ENCODE assay signal across 20 cellular contexts in the genomic region with DNA sequence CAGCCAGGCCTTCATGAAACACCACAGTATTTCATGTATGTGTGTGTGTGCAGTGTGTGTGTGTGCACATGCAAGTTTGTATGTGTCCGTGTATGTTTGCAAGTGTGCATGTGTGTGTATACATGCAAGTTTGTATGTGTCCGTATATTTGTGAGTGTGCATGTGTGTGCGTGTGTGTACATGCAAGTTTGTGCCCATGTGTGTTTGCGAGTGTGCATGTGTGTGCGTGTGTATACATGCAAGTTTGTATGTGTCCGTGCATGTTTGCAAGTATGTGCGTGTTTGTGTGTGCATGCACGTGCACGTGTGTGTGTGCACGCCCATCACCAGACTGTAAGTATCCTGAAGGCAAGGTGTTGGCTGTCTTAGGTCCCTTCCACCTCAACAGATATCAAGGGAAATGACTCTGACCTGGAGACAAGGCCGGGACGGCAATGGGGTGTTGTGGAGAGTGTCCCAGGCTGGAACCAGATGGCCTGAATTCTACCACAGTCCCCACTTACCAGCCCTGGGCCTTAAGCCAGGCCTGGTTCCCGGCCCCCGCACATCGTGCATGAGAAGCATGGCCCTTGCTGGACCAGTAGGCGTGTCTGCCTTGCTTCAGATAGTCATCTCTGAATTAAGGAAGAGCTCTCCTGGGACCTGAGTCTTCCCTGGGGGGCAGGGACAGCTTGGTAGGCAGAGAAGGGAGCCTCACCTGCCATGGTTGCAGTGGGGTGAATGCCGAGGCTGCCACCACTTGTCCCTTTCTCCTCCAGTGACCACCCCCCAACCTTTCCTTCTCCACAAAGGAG.
DNase-seq lines count a peak whose midpoint lies in the region; ATAC-seq, FAIRE-seq and TF ChIP-seq lines count a peak whose summit lies in the region.
"Had no signal": no experiment of that assay in that cellular context is flagged by ENCODE, and none has a peak within 500 bp of the region (broad histone marks: within the 10 kb centered on the region; RNA-seq: fewer than 3 reads in every experiment).

No MANE protein-coding gene starts in this region.

- H3K4me3 ChIP-seq in HepG2 (replicated peaks in 1 of 3; ENCODE audit: insufficient read depth in 1 of 3, low read depth in 2 of 3, low read length in 3 of 3), result no peak overlapping the region
- H3K4me3 ChIP-seq in right lobe of liver, result no peak overlapping the region
- no peak overlapping the region for H3K4me3 ChIP-seq in thyroid gland (replicated peaks in 1 of 3)
- H3K4me3 ChIP-seq: A549, MG63, SJSA1 had no signal

- BruUV-seq in HepG2 (replicated peaks; lab: Mats Ljungman, UMichigan), result no TSS peak

- H3K4me1 Mint-ChIP-seq in IgD-negative memory B cell, result peaks cover 7 to 16% (median 13%) of the 10 kb centered on the region in 3 donors
- H3K4me1 Mint-ChIP-seq in glutamatergic neuron (ENCODE audit: low read depth, unreplicated experiment), result peaks cover 51% of the 10 kb centered on the region

- H3K4me2 ChIP-seq in HepG2 (ENCODE audit: low read depth, low read length), result no peak overlapping the region
- H3K4me2 ChIP-seq: A549 had no signal

- peak overlapping the region in 2 of 3 donors; percentile 63 to 81 for H3K27ac Mint-ChIP-seq in IgD-negative memory B cell
- H3K27ac Mint-ChIP-seq in glutamatergic neuron (ENCODE audit: unreplicated experiment), result peak overlapping the region; percentile 67

- H3K27me3 ChIP-seq in HepG2 (ENCODE audit: control insufficient read depth in 1 of 2, insufficient read depth in 2 of 2, low read length in 2 of 2) (no peaks in the 10 kb centered on the region), right lobe of liver (no peaks in the 10 kb centered on the region), thyroid gland (no peaks in the 10 kb centered on the region)
- H3K27me3 ChIP-seq: MG63, SJSA1 had no signal

- no peaks in the 10 kb centered on the region; the same call in 1 of the 2 replicates for H3K9me3 ChIP-seq in HepG2 (ENCODE audit: low read length)
- H3K9me3 ChIP-seq in right lobe of liver, result no peaks in the 10 kb centered on the region
- H3K9me3 ChIP-seq in thyroid gland, result no peaks in the 10 kb centered on the region

- 0 out of 2 replicates have a peak, but pooled peaks cover 2% of the 10 kb centered on the region for H3K4me1 ChIP-seq in HepG2 (ENCODE audit: insufficient read depth, low read length)
- peaks cover 0 to 15% (median 0%) of the 10 kb centered on the region in 4 donors for H3K4me1 ChIP-seq in right lobe of liver
- peaks cover 39 to 42% of the 10 kb centered on the region in 2 donors for H3K4me1 ChIP-seq in thyroid gland
- H3K4me1 ChIP-seq: A549, SJSA1 had no signal

- WGBS in HepG2 (ENCODE audit: low lambda C conversion rate), result 98% methylated on average over 8 of the region's 17 CpGs
- WGBS in right lobe of liver (ENCODE audit: insufficient coverage, low coverage, low lambda C conversion rate, missing lambda C conversion rate), result 100% methylated on average over 5 of the region's 17 CpGs
- 88 to 95% methylated on average over 15 to 17 of the region's 17 CpGs for WGBS in thyroid gland, 2 donors

- H3K4me3 Mint-ChIP-seq in IgD-negative memory B cell (no peak overlapping the region), glutamatergic neuron (ENCODE audit: unreplicated experiment) (no peak overlapping the region)
- H3K4me3 Mint-ChIP-seq: CD8-positive, alpha-beta memory T cell had no signal

- FAIRE-seq in HepG2 (lab: Jason Lieb, UNC), result no peak
- FAIRE-seq: A549, H54 had no signal

- H3K36me3 ChIP-seq in HepG2 (replicated peaks in 1 of 2; ENCODE audit: control insufficient read depth in 1 of 2, insufficient read depth in 2 of 2, low read length in 2 of 2) (no peaks in the 10 kb centered on the region), right lobe of liver (no peaks in the 10 kb centered on the region), thyroid gland (no peaks in the 10 kb centered on the region)

- intact Hi-C loops in HepG2 (cut with micrococcal nuclease; ENCODE audit: unreplicated experiment) (no loop called here), right lobe of liver (cut with DNase I) (no loop called here), thyroid gland (cut with DNase I) (no loop called here)

- CTCF ChIA-PET in HepG2 (lab: Yijun Ruan, JAX; ENCODE audit: low intra/inter-chr PET ratio, low total read pairs), result no interaction called here

- no peak for ATAC-seq in HepG2
- ATAC-seq in right lobe of liver, result no peak
- no peak for ATAC-seq in HG03460 (IDR thresholded peaks at IDR 0.05; ENCODE audit: unreplicated experiment)
- ATAC-seq: A549 had no signal

- TF ChIP-seq CTCF in HepG2 (CRISPR knock-in tag; IDR thresholded peaks at IDR 0.05) (no peak), right lobe of liver (IDR thresholded peaks at IDR 0.05) (no peak), glutamatergic neuron (IDR thresholded peaks at IDR 0.05; ENCODE audit: partially characterized antibody, unreplicated experiment) (no peak), thyroid gland (IDR thresholded peaks at IDR 0.05) (no peak)

- no peak overlapping the region for H2AFZ ChIP-seq in HepG2 (ENCODE audit: low read length)

- peaks cover 18% of the 10 kb centered on the region for H3K36me3 Mint-ChIP-seq in IgD-negative memory B cell
- peaks cover 15% of the 10 kb centered on the region for H3K36me3 Mint-ChIP-seq in glutamatergic neuron (ENCODE audit: unreplicated experiment)

- H3K27ac ChIP-seq in HepG2 (ENCODE audit: extremely low read length, insufficient read depth, low read length) (no peak overlapping the region), right lobe of liver (no peak overlapping the region), thyroid gland (peak overlapping the region in 1 of 3 donors; percentile 94)
- H3K27ac ChIP-seq: A549, SJSA1 had no signal

- in situ Hi-C loops in HepG2 (cut with HindIII; ENCODE audit: extremely low pct_ligation_motif_present, low pct_unique_long_range_greater_than_20kb), result no loop called here

- TF ChIP-seq POLR2A in HepG2 (IDR thresholded peaks at IDR 0.05; ENCODE audit: insufficient read depth in 1 of 2, low read depth in 2 of 2, low read length in 2 of 2) (no peak), right lobe of liver (IDR thresholded peaks at IDR 0.05) (no peak), thyroid gland (IDR thresholded peaks at IDR 0.05) (no peak)

- no peak overlapping the region for H3K9ac ChIP-seq in HepG2 (ENCODE audit: insufficient read depth, low read depth, low read length)

- TF ChIP-seq RAD21 in HepG2 (CRISPR knock-in tag; IDR thresholded peaks at IDR 0.05), result no peak

- TF ChIP-seq EP300 in HepG2 (IDR thresholded peaks at IDR 0.05; ENCODE audit: low read depth in 2 of 2, low read length in 2 of 2) (no peak), HepG2 (CRISPR knock-in tag; IDR thresholded peaks at IDR 0.05; ENCODE audit: borderline replicate concordance) (no peak)

- POLR2A ChIA-PET in HepG2 (lab: Yijun Ruan, JAX), result no interaction called here

- no peak for DNase-seq in HepG2 (ENCODE audit: low spot score)
- DNase-seq in right lobe of liver, result no peak
- DNase-seq in glutamatergic neuron, result no peak
- DNase-seq in thyroid gland, result peak; percentile 23 to 31
- DNase-seq in activated CD4-positive, alpha-beta T cell treated with anti-CD3 and anti-CD28 coated beads for 4 hours, result no peak
- DNase-seq in NCI-H187 treated with DMSO at 0.1 percent for 48 hours (lab: John Stamatoyannopoulos, UW), result no peak
- DNase-seq: C1 segment of cervical spinal cord, Kasumi-1, MG63, NCI-H1048, NCI-H1436, NCI-H2029, NCI-H345, NCI-H526 had no signal

- H3K27me3 Mint-ChIP-seq in IgD-negative memory B cell (no peaks in the 10 kb centered on the region), glutamatergic neuron (ENCODE audit: unreplicated experiment) (peaks cover 17% of the 10 kb centered on the region)
- H3K27me3 Mint-ChIP-seq: CD8-positive, alpha-beta memory T cell had no signal

- H3K9me3 Mint-ChIP-seq in IgD-negative memory B cell (peaks cover 0 to 11% (median 1%) of the 10 kb centered on the region in 3 donors), glutamatergic neuron (ENCODE audit: unreplicated experiment) (peaks cover 23% of the 10 kb centered on the region)

- H3K79me2 ChIP-seq in HepG2 (ENCODE audit: insufficient read depth, low read length), result peaks cover 2% of the 10 kb centered on the region

- no peaks in the 10 kb centered on the region for H4K20me1 ChIP-seq in HepG2 (ENCODE audit: insufficient read depth, low read length)

TF ChIP-seq in HepG2, 621 proteins besides CTCF, POLR2A, EP300 and RAD21:
- TF ChIP-seq, protein P1, sequence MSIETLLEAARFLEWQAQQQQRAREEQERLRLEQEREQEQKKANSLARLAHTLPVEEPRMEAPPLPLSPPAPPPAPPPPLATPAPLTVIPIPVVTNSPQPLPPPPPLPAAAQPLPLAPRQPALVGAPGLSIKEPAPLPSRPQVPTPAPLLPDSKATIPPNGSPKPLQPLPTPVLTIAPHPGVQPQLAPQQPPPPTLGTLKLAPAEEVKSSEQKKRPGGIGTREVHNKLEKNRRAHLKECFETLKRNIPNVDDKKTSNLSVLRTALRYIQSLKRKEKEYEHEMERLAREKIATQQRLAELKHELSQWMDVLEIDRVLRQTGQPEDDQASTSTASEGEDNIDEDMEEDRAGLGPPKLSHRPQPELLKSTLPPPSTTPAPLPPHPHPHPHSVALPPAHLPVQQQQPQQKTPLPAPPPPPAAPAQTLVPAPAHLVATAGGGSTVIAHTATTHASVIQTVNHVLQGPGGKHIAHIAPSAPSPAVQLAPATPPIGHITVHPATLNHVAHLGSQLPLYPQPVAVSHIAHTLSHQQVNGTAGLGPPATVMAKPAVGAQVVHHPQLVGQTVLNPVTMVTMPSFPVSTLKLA (IDR thresholded peaks at IDR 0.05), result peak; percentile 77
- TF ChIP-seq, protein P2, sequence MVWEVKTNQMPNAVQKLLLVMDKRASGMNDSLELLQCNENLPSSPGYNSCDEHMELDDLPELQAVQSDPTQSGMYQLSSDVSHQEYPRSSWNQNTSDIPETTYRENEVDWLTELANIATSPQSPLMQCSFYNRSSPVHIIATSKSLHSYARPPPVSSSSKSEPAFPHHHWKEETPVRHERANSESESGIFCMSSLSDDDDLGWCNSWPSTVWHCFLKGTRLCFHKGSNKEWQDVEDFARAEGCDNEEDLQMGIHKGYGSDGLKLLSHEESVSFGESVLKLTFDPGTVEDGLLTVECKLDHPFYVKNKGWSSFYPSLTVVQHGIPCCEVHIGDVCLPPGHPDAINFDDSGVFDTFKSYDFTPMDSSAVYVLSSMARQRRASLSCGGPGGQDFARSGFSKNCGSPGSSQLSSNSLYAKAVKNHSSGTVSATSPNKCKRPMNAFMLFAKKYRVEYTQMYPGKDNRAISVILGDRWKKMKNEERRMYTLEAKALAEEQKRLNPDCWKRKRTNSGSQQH (CRISPR knock-in tag; IDR thresholded peaks at IDR 0.05; ENCODE audit: low read depth), result no peak
TF ChIP-seq in HepG2: peak in this region for 1.

Comparison
In these comparisons a context has a peak if more than half of its experiments do, and no peak if none do; other contexts are left out.
1. DNase-seq: peak in thyroid gland (2 of 2); none in HepG2 (single experiment), right lobe of liver (0 of 3), glutamatergic neuron (single experiment), activated CD4-positive, alpha-beta T cell treated with anti-CD3 and anti-CD28 coated beads for 4 hours (0 of 2) and NCI-H187 treated with DMSO at 0.1 percent for 48 hours (single experiment).